ENCODE assay signal across 33 cellular contexts in the genomic region with DNA sequence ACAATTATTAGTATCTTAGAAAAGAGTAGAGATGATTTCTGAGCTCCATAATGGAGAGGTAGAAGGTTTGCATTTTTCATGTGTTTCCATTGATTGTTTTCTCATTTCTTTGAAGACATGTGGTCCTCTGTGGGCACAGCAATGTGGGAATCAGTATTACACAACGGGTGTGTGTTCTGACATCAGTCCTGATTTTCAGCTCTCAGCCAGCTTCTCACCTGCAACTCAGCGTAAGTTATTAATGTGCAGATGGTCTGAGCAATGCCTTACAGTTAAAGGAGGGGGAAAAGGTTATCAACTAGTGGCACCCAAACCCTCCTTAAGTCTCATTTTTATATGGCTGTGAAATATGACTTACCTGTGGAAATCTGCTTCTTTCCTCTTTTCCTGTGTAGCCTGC.
"Had no signal": no experiment of that assay in that cellular context is flagged by ENCODE, and none has a peak within 500 bp of the region (broad histone marks: within the 10 kb centered on the region; RNA-seq: fewer than 3 reads in every experiment).

No MANE protein-coding gene starts in this region.

- H3K27me3 ChIP-seq: ascending aorta, breast epithelium, cardiac muscle cell, colonic mucosa, esophagus squamous epithelium, gastroesophageal sphincter, heart right ventricle had no signal

- H3K36me3 ChIP-seq: ascending aorta, breast epithelium, cardiac muscle cell, colonic mucosa, heart right ventricle had no signal

- H3K4me1 Mint-ChIP-seq: brain, T-cell had no signal

- DNase-seq: activated CD4-positive, alpha-beta T cell treated with anti-CD3 and anti-CD28 coated beads for 4 hours; activated CD4-positive, alpha-beta T cell treated with anti-CD3 and anti-CD28 coated beads, Interleukin-2, amount 50 U/mL, for 4 hours; activated CD4-positive, CD25-positive, alpha-beta regulatory T cell; activated CD4-positive, CD25-positive, alpha-beta regulatory T cell treated with anti-CD3 and anti-CD28 coated beads, Interleukin-2, amount 50 U/mL, for 72 hours; activated CD8-positive, alpha-beta memory T cell treated with anti-CD3 and anti-CD28 coated beads, Interleukin-2, amount 10 ng/mL, durations not matched to agents 7 days and 5 days; activated CD8-positive, alpha-beta memory T cell treated with anti-CD3 and anti-CD28 coated beads, Interleukin-2, amount 50 U/mL, for 4 hours; activated CD8-positive, alpha-beta T cell treated with anti-CD3 and anti-CD28 coated beads, Interleukin-2, amount 10 ng/mL, durations not matched to agents 7 days and 5 days; activated effector memory CD4-positive, alpha-beta T cell treated with anti-CD3 and anti-CD28 coated beads, Interleukin-2, amount 50 U/mL, for 16 hours; activated naive CD4-positive, alpha-beta T cell treated with anti-CD3 and anti-CD28 coated beads, Interleukin-2, amount 10 ng/mL, durations not matched to agents 7 days and 5 days; activated naive CD8-positive, alpha-beta T cell treated with anti-CD3 and anti-CD28 coated beads, Interleukin-2, amount 10 ng/mL, durations not matched to agents 7 days and 5 days; activated T-cell treated with anti-CD3 and anti-CD28 coated beads, Interleukin-2, amount 50 U/mL, for 1 hour; central memory CD4-positive, alpha-beta T cell; cerebellar nuclear complex; colonic mucosa; effector CD8-positive, alpha-beta T cell; esophagus squamous epithelium; foreskin melanocyte; heart right ventricle; SW 1271; T-cell; T1000 had no signal

- H3K27ac ChIP-seq: ascending aorta, breast epithelium, cardiac muscle cell, colonic mucosa, epithelial cell of prostate, esophagus squamous epithelium, gastroesophageal sphincter, heart right ventricle had no signal

- H3K9me3 Mint-ChIP-seq: activated naive CD4-positive, alpha-beta T cell treated with anti-CD3 and anti-CD28 coated beads, Interleukin-2, amount 10 ng/mL, durations not matched to agents 7 days and 5 days; activated naive CD4-positive, alpha-beta T cell treated with anti-CD3 and anti-CD28 coated beads, Interleukin-2, amount 50 U/mL, for 72 hours; activated naive CD8-positive, alpha-beta T cell treated with anti-CD3 and anti-CD28 coated beads, Interleukin-2, amount 10 ng/mL, durations not matched to agents 7 days and 5 days; activated T-helper 2 cell treated with anti-CD3 and anti-CD28 coated beads, Interferon-gamma antibody, Interleukin-2, Interleukin-4, amounts not matched to agents 10 μg/mL and 5 μg/mL and 100 μg/mL, durations not matched to agents 14 hours and 24 hours and 36 hours; brain; T-cell; T-helper 1 cell treated with Interleukin-12 subunit alpha and Interleukin-12 subunit beta and Interleukin-4 antibody, amounts not matched to agents 30 μg/mL and 1 μg/mL, for 36 hours; T-helper 2 cell treated with Interferon-gamma antibody and Interleukin-4, amounts not matched to agents 5 μg/mL and 100 μg/mL, for 36 hours had no signal

- H3K36me3 Mint-ChIP-seq: brain, T-cell had no signal

- H3K4me3 ChIP-seq: ascending aorta, breast epithelium, cardiac muscle cell, colonic mucosa, esophagus squamous epithelium, gastroesophageal sphincter, heart right ventricle had no signal

- H3K4me3 Mint-ChIP-seq: activated CD8-positive, alpha-beta memory T cell treated with anti-CD3 and anti-CD28 coated beads, Interleukin-2, amount 10 ng/mL, durations not matched to agents 7 days and 5 days; activated CD8-positive, alpha-beta T cell treated with anti-CD3 and anti-CD28 coated beads, Interleukin-2, amount 10 ng/mL, durations not matched to agents 7 days and 5 days; activated naive CD4-positive, alpha-beta T cell treated with anti-CD3 and anti-CD28 coated beads, Interleukin-2, amount 10 ng/mL, durations not matched to agents 7 days and 5 days; activated naive CD8-positive, alpha-beta T cell treated with anti-CD3 and anti-CD28 coated beads, Interleukin-2, amount 10 ng/mL, durations not matched to agents 7 days and 5 days; brain; T-cell; T-helper 1 cell treated with Interleukin-12 subunit alpha and Interleukin-12 subunit beta and Interleukin-4 antibody, amounts not matched to agents 30 μg/mL and 1 μg/mL, for 36 hours; T-helper 2 cell treated with Interferon-gamma antibody and Interleukin-4, amounts not matched to agents 5 μg/mL and 100 μg/mL, for 36 hours had no signal

- ATAC-seq: activated CD8-positive, alpha-beta memory T cell treated with anti-CD3 and anti-CD28 coated beads, Interleukin-2, amount 10 ng/mL, durations not matched to agents 7 days and 5 days; activated CD8-positive, alpha-beta T cell treated with anti-CD3 and anti-CD28 coated beads, Interleukin-2, amount 10 ng/mL, durations not matched to agents 7 days and 5 days; gastroesophageal sphincter; heart right ventricle; T-cell had no signal

- H3K4me1 ChIP-seq: ascending aorta, breast epithelium, colonic mucosa, esophagus squamous epithelium, gastroesophageal sphincter had no signal

- H3K27me3 Mint-ChIP-seq: activated naive CD4-positive, alpha-beta T cell treated with anti-CD3 and anti-CD28 coated beads, Interleukin-2, amount 10 ng/mL, durations not matched to agents 7 days and 5 days; brain; T-cell had no signal

- FAIRE-seq: endometrium, endothelial cell of umbilical vein had no signal

- H3K9me3 ChIP-seq: ascending aorta, breast epithelium, colonic mucosa, esophagus squamous epithelium, gastroesophageal sphincter, heart right ventricle had no signal

- H3K27ac Mint-ChIP-seq: activated CD8-positive, alpha-beta memory T cell treated with anti-CD3 and anti-CD28 coated beads, Interleukin-2, amount 10 ng/mL, durations not matched to agents 7 days and 5 days; activated CD8-positive, alpha-beta T cell treated with anti-CD3 and anti-CD28 coated beads, Interleukin-2, amount 10 ng/mL, durations not matched to agents 7 days and 5 days; activated naive CD4-positive, alpha-beta T cell treated with anti-CD3 and anti-CD28 coated beads, Interleukin-2, amount 10 ng/mL, durations not matched to agents 7 days and 5 days; activated naive CD4-positive, alpha-beta T cell treated with anti-CD3 and anti-CD28 coated beads, Interleukin-2, amount 50 U/mL, for 72 hours; activated naive CD8-positive, alpha-beta T cell treated with anti-CD3 and anti-CD28 coated beads, Interleukin-2, amount 10 ng/mL, durations not matched to agents 7 days and 5 days; activated T-helper 2 cell treated with anti-CD3 and anti-CD28 coated beads, Interferon-gamma antibody, Interleukin-2, Interleukin-4, amounts not matched to agents 10 μg/mL and 5 μg/mL and 100 μg/mL, durations not matched to agents 14 hours and 24 hours and 36 hours; brain; T-cell; T-helper 1 cell treated with Interleukin-12 subunit alpha and Interleukin-12 subunit beta and Interleukin-4 antibody, amounts not matched to agents 30 μg/mL and 1 μg/mL, for 36 hours; T-helper 2 cell treated with Interferon-gamma antibody and Interleukin-4, amounts not matched to agents 5 μg/mL and 100 μg/mL, for 36 hours had no signal
